8 cellular contexts compared by ENCODE assay signal in the genomic region with DNA sequence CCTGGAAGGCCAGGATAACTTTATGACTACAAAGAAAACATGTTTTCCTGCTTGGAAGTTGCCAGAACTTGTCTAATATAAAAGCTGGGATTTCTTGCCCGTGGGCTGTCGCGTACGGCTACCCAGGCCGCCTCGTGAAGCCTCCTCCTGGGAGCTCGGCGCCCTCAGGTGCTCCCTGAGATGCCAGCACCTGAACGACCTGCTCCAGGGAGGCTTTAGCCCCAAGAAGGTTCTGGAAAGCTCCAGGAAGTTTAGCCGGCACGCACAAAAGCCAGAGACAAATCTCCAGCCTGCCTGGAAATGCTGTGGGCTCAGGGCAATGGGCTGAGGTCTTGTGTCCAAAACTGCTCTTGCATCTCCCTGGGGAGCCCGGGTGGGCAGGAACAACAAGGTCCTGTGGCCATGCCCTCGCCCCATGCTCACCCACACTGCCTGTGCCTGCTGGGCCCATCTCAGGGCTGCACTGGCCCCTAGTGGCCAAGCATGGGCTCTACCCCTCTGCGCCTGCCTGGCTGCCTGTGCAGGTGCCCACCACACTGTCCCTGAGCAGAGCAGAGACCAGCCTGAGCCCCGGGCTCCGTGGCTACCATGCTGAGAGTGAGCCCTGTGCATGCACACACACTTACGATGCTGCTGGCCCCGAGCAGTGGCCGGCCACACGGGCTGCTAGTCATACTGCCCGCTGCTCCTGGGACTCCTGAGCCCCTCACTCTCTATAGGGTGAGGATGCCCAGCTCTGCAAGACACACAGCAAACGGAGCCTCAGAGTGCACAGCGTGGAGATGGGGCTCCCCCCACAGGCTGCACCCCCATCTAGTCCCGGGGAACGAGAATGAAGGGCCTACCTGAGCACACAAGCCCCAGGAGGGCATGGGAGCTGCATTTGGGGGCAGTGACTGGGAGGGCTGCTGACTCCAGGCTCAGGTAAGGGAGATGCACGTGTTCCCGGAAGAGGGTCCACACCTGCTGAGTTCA. TPM values are rescaled to one million over a fixed set of nuclear protein-coding genes. Genes with fewer than 3 reads are reported as not detected.
DNase-seq lines count a peak whose midpoint lies in the region; ATAC-seq and TF ChIP-seq lines count a peak whose summit lies in the region.

No MANE protein-coding gene starts in this region.

- H3K14ac ChIP-seq in mesenchymal stem cell (ENCODE audit: low read length in 2 of 2): no peak overlapping the region

- H3K27ac ChIP-seq in dorsolateral prefrontal cortex: no peak overlapping the region
- no peak overlapping the region for H3K27ac ChIP-seq in mesenchymal stem cell (ENCODE audit: low read length, poor library complexity, severe bottlenecking)

- no peak overlapping the region for H3K4ac ChIP-seq in mesenchymal stem cell (ENCODE audit: low read depth in 1 of 2, low read length in 2 of 2)

- no peak overlapping the region for H2BK5ac ChIP-seq in mesenchymal stem cell (ENCODE audit: low read depth, low read length, poor library complexity, severe bottlenecking)

- ATAC-seq in GM21515 (IDR thresholded peaks at IDR 0.05; ENCODE audit: unreplicated experiment): no peak

- no peak overlapping the region for H4K91ac ChIP-seq in mesenchymal stem cell (ENCODE audit: low read length)

- peak overlapping the region; percentile 53 for H2AK5ac ChIP-seq in mesenchymal stem cell (ENCODE audit: low read length, severe bottlenecking)

- H3K4me2 ChIP-seq in mesenchymal stem cell (ENCODE audit: low read length, poor library complexity, severe bottlenecking): no peak overlapping the region

- H3K4me1 ChIP-seq in mesenchymal stem cell (ENCODE audit: control insufficient read depth, insufficient read depth, low read depth, low read length): peaks cover 34% of the 10 kb centered on the region

- peak; percentile 63 to 97 (median 84) for TF ChIP-seq CTCF in dorsolateral prefrontal cortex (IDR thresholded peaks at IDR 0.05 in 54 of 56, conservative IDR thresholded peaks at IDR 0.05 in 2 of 56; ENCODE audit: low read depth in 1 of 56, partially characterized antibody in 56 of 56)

- H3K79me1 ChIP-seq in mesenchymal stem cell (replicated peaks; ENCODE audit: low read length, poor library complexity, severe bottlenecking): peaks cover 6% of the 10 kb centered on the region

- intact Hi-C loops in dorsolateral prefrontal cortex (cut with DNase I): loop anchor here (2.0 to 10.0 kb wide), 5 partner anchors 175 to 550 kb away; no protein-coding TSS in a partner anchor

- H2BK15ac ChIP-seq in mesenchymal stem cell (ENCODE audit: low read depth, poor library complexity, severe bottlenecking): no peak overlapping the region

- DNase-seq in COLO668 (lab: John Stamatoyannopoulos, UW; ENCODE audit: unreplicated experiment) (peak; percentile 82), H4 (ENCODE audit: low spot score) (peak; percentile 73), NCI-H524 treated with DMSO at 0.1 percent for 48 hours (lab: John Stamatoyannopoulos, UW) (peak; percentile 17), dorsolateral prefrontal cortex (peak; percentile 53 to 87 (median 71)), mesenchymal stem cell (peak; percentile 63)
- peak; percentile 62 to 63 for DNase-seq in activated CD4-positive, alpha-beta T cell treated with anti-CD3 and anti-CD28 coated beads, Interleukin-2, amount 50 U/mL, for 4 hours
- peak; percentile 43 to 49 for DNase-seq in stimulated activated CD8-positive, alpha-beta memory T cell treated with anti-CD3 and anti-CD28 coated beads, Interleukin-4, amount 100 ng/mL, for 1 hour (ENCODE audit: low read depth in 2 of 2, low spot score in 1 of 2)

- H2AFZ ChIP-seq in mesenchymal stem cell (ENCODE audit: low read depth, low read length): no peak overlapping the region

- no peak overlapping the region for H3K4me3 ChIP-seq in dorsolateral prefrontal cortex
- no peak overlapping the region for H3K4me3 ChIP-seq in mesenchymal stem cell (ENCODE audit: insufficient read depth in 1 of 2, low read depth in 1 of 2, low read length in 2 of 2)

- H3K9me3 ChIP-seq in mesenchymal stem cell (ENCODE audit: control insufficient read depth, low read length): no peaks in the 10 kb centered on the region

- no peak overlapping the region for H3K18ac ChIP-seq in mesenchymal stem cell (ENCODE audit: low read depth in 1 of 2, low read length in 2 of 2)

- H2BK12ac ChIP-seq in mesenchymal stem cell (ENCODE audit: low read length in 2 of 2): no peak overlapping the region

- no peaks in the 10 kb centered on the region for H3K36me3 ChIP-seq in mesenchymal stem cell (ENCODE audit: control insufficient read depth in 1 of 2, insufficient read depth in 2 of 2, low read depth in 1 of 2, low read length in 2 of 2)

- no peak overlapping the region for H2BK120ac ChIP-seq in mesenchymal stem cell (ENCODE audit: low read depth, low read length)

- H3K9ac ChIP-seq in mesenchymal stem cell (ENCODE audit: low read length): no peak overlapping the region

- 40% methylated on average over 26 of the region's 27 CpGs for WGBS in mesenchymal stem cell

- peaks cover 0 to 31% (median 20%) of the 10 kb centered on the region in 45 donors for H3K27me3 ChIP-seq in dorsolateral prefrontal cortex
- H3K27me3 ChIP-seq in mesenchymal stem cell (ENCODE audit: control insufficient read depth in 1 of 2, insufficient read depth in 1 of 2, low read length in 2 of 2): no peaks in the 10 kb centered on the region

- H3K23ac ChIP-seq in mesenchymal stem cell (ENCODE audit: low read length in 2 of 2): no peak overlapping the region

- H4K8ac ChIP-seq in mesenchymal stem cell (ENCODE audit: low read length): no peak overlapping the region

RNA-seq across cellular contexts. Expression of a gene that starts 4.9 kb away (rescaled TPM):
- total RNA-seq in H4 (2014; rRNA removed; shearing (Covaris generic)): 5.7 and 12.7 TPM in 2 replicates
- total RNA-seq in dorsolateral prefrontal cortex: under 1 TPM in 111 of 120 experiments, not detected in 9; 0.03 to 0.93 (median 0.23) TPM
- polyA plus RNA-seq in mesenchymal stem cell (2013, experiment 1 of 2): 0.14 TPM
- 0.11 TPM for polyA plus RNA-seq in mesenchymal stem cell (2013, experiment 2 of 2)

Comparison
In these comparisons a context has a peak if more than half of its experiments do, and no peak if none do; other contexts are left out.
1. DNase-seq: peak in every context shown above with its lines; median percentile 82 in COLO668; 73 in H4; 71 in dorsolateral prefrontal cortex; 63 in mesenchymal stem cell; 62 in activated CD4-positive, alpha-beta T cell treated with anti-CD3 and anti-CD28 coated beads, Interleukin-2, amount 50 U/mL, for 4 hours; 46 in stimulated activated CD8-positive, alpha-beta memory T cell treated with anti-CD3 and anti-CD28 coated beads, Interleukin-4, amount 100 ng/mL, for 1 hour; 17 in NCI-H524 treated with DMSO at 0.1 percent for 48 hours.